ENCODE assay signal across 33 cellular contexts in the genomic region with DNA sequence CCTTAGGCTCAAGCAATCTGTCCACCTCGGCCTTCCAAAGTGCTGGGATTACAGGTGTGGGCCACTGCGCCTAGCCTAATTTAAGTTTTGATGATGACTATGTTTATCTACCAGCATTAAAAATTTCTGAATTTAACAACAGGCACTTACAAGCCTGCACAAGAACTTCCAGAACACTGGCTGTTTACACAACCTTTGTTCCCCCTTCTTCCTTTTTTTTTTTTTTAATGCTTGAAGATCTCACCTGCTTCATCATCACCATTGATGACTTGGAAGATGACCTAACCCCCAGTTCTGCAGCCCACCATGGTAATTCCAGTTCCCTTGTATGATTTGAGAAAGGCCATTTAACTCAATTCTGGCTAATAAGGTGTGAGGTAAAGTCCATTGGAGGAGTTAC.
"Had no signal": no experiment of that assay in that cellular context is flagged by ENCODE, and none has a peak within 500 bp of the region (broad histone marks: within the 10 kb centered on the region; RNA-seq: fewer than 3 reads in every experiment).

No MANE protein-coding gene starts in this region.

- ATAC-seq: activated CD8-positive, alpha-beta T cell treated with anti-CD3 and anti-CD28 coated beads for 36 hours; activated naive CD8-positive, alpha-beta T cell treated with anti-CD3 and anti-CD28 coated beads, Interleukin-2, amount 50 U/mL, for 24 hours; activated T-cell treated with anti-CD3 and anti-CD28 coated beads, Interleukin-2, amount 50 U/mL, for 4 hours; activated T-cell treated with anti-CD3 and anti-CD28 coated beads, Interleukin-2, amount 50 U/mL, for 72 hours; activated T-helper 17 cell treated with anti-CD3 and anti-CD28 coated beads, Interleukin-2, amount 50 U/mL, for 72 hours had no signal

- H3K27ac ChIP-seq: ascending aorta, VCaP had no signal

- H3K27me3 ChIP-seq: ascending aorta had no signal

- DNase-seq: activated B cell treated with CpG ODN at 0.5 μM for 24 hours; activated CD4-positive, alpha-beta memory T cell treated with anti-CD3 and anti-CD28 coated beads for 36 hours; activated CD4-positive, alpha-beta T cell treated with anti-CD3 and anti-CD28 coated beads for 4 hours; activated CD4-positive, alpha-beta T cell treated with anti-CD3 and anti-CD28 coated beads, Interleukin-2, amount 10 ng/mL, durations not matched to agents 24 days and 14 days; activated CD4-positive, alpha-beta T cell treated with anti-CD3 and anti-CD28 coated beads, Interleukin-2, amount 50 U/mL, for 1 hour; activated CD4-positive, alpha-beta T cell treated with anti-CD3 and anti-CD28 coated beads, Interleukin-2, amount 50 U/mL, for 4 hours; activated CD4-positive, CD25-positive, alpha-beta regulatory T cell treated with anti-CD3 and anti-CD28 coated beads, Interleukin-2, amount 50 U/mL, for 72 hours; activated CD8-positive, alpha-beta memory T cell treated with anti-CD3 and anti-CD28 coated beads, Interleukin-2, amount 50 U/mL, for 4 hours; activated CD8-positive, alpha-beta T cell treated with anti-CD3 and anti-CD28 coated beads for 36 hours; activated gamma-delta T cell; activated naive CD4-positive, alpha-beta T cell treated with anti-CD3 and anti-CD28 coated beads, Interleukin-2, amount 10 ng/mL, durations not matched to agents 7 days and 5 days; activated naive CD4-positive, alpha-beta T cell treated with Interleukin-2 at 50 U/mL for 16 hours; activated naive CD8-positive, alpha-beta T cell treated with anti-CD3 and anti-CD28 coated beads, Interleukin-2, amount 10 ng/mL, durations not matched to agents 7 days and 5 days; activated naive CD8-positive, alpha-beta T cell treated with anti-CD3 and anti-CD28 coated beads, Interleukin-2, amount 50 U/mL, for 24 hours; activated T-cell treated with anti-CD3 and anti-CD28 coated beads for 4 hours; activated T-cell treated with anti-CD3 and anti-CD28 coated beads, Interleukin-2, amount 50 U/mL, for 1 hour; activated T-cell treated with anti-CD3 and anti-CD28 coated beads, Interleukin-2, amount 50 U/mL, for 4 hours; activated T-cell treated with anti-CD3 and anti-CD28 coated beads, Interleukin-2, amount 50 U/mL, for 72 hours; amygdala; anterior cingulate cortex; central memory CD4-positive, alpha-beta T cell; T-helper 1 cell; T-helper 2 cell; T-helper 9 cell had no signal

- H3K4me1 ChIP-seq: ascending aorta had no signal

- H3K4me3 Mint-ChIP-seq: activated B cell treated with CpG ODN at 0.5 μM for 24 hours; activated CD4-positive, alpha-beta memory T cell treated with anti-CD3 and anti-CD28 coated beads for 36 hours; activated CD4-positive, alpha-beta T cell treated with anti-CD3 and anti-CD28 coated beads, Interleukin-2, amount 10 ng/mL, durations not matched to agents 24 days and 14 days; activated CD8-positive, alpha-beta T cell treated with anti-CD3 and anti-CD28 coated beads for 36 hours; activated naive CD4-positive, alpha-beta T cell treated with anti-CD3 and anti-CD28 coated beads, Interleukin-2, amount 10 ng/mL, durations not matched to agents 7 days and 5 days; activated naive CD4-positive, alpha-beta T cell treated with anti-CD3 and anti-CD28 coated beads, Interleukin-2, amount 50 U/mL, for 24 hours; activated naive CD8-positive, alpha-beta T cell; activated naive CD8-positive, alpha-beta T cell treated with anti-CD3 and anti-CD28 coated beads, Interleukin-2, amount 10 ng/mL, durations not matched to agents 7 days and 5 days; activated naive CD8-positive, alpha-beta T cell treated with anti-CD3 and anti-CD28 coated beads, Interleukin-2, amount 50 U/mL, for 24 hours; activated T-cell treated with anti-CD3 and anti-CD28 coated beads, Interleukin-2, amount 50 U/mL, for 4 hours; activated T-cell treated with anti-CD3 and anti-CD28 coated beads, Interleukin-2, amount 50 U/mL, for 72 hours; activated T-helper 1 cell treated with anti-CD3 and anti-CD28 coated beads, Interleukin-12 subunit alpha, Interleukin-12 subunit beta, Interleukin-2, Interleukin-4 antibody, amounts not matched to agents 30 ng/mL and 10 ng/mL and 1 ng/mL, durations not matched to agents 14 hours and 24 hours and 36 hours; activated T-helper 17 cell treated with anti-CD3 and anti-CD28 coated beads, Interleukin-2, amount 50 U/mL, for 72 hours; brain; T-helper 1 cell treated with Interleukin-12 subunit alpha and Interleukin-12 subunit beta and Interleukin-4 antibody, amounts not matched to agents 30 μg/mL and 1 μg/mL, for 36 hours; T-helper 2 cell treated with Interferon-gamma antibody and Interleukin-4, amounts not matched to agents 5 μg/mL and 100 μg/mL, for 36 hours had no signal

- H3K9me3 Mint-ChIP-seq: activated naive CD4-positive, alpha-beta T cell treated with anti-CD3 and anti-CD28 coated beads, Interleukin-2, amount 10 ng/mL, durations not matched to agents 7 days and 5 days; activated naive CD8-positive, alpha-beta T cell treated with anti-CD3 and anti-CD28 coated beads, Interleukin-2, amount 10 ng/mL, durations not matched to agents 7 days and 5 days; activated T-helper 1 cell treated with anti-CD3 and anti-CD28 coated beads, Interleukin-12 subunit alpha, Interleukin-12 subunit beta, Interleukin-2, Interleukin-4 antibody, amounts not matched to agents 30 ng/mL and 10 ng/mL and 1 ng/mL, durations not matched to agents 14 hours and 24 hours and 36 hours; T-helper 1 cell treated with Interleukin-12 subunit alpha and Interleukin-12 subunit beta and Interleukin-4 antibody, amounts not matched to agents 30 μg/mL and 1 μg/mL, for 36 hours had no signal

- H3K36me3 ChIP-seq: ascending aorta had no signal

- H3K27ac Mint-ChIP-seq: activated B cell treated with CpG ODN at 0.5 μM for 24 hours; activated CD4-positive, alpha-beta memory T cell treated with anti-CD3 and anti-CD28 coated beads for 36 hours; activated CD4-positive, alpha-beta T cell treated with anti-CD3 and anti-CD28 coated beads, Interleukin-2, amount 10 ng/mL, durations not matched to agents 24 days and 14 days; activated CD8-positive, alpha-beta T cell treated with anti-CD3 and anti-CD28 coated beads for 36 hours; activated naive CD4-positive, alpha-beta T cell treated with anti-CD3 and anti-CD28 coated beads, Interleukin-2, amount 10 ng/mL, durations not matched to agents 7 days and 5 days; activated naive CD4-positive, alpha-beta T cell treated with anti-CD3 and anti-CD28 coated beads, Interleukin-2, amount 50 U/mL, for 24 hours; activated naive CD8-positive, alpha-beta T cell; activated naive CD8-positive, alpha-beta T cell treated with anti-CD3 and anti-CD28 coated beads, Interleukin-2, amount 10 ng/mL, durations not matched to agents 7 days and 5 days; activated naive CD8-positive, alpha-beta T cell treated with anti-CD3 and anti-CD28 coated beads, Interleukin-2, amount 50 U/mL, for 24 hours; activated T-cell treated with anti-CD3 and anti-CD28 coated beads, Interleukin-2, amount 50 U/mL, for 72 hours; activated T-helper 1 cell treated with anti-CD3 and anti-CD28 coated beads, Interleukin-12 subunit alpha, Interleukin-12 subunit beta, Interleukin-2, Interleukin-4 antibody, amounts not matched to agents 30 ng/mL and 10 ng/mL and 1 ng/mL, durations not matched to agents 14 hours and 24 hours and 36 hours; activated T-helper 17 cell treated with anti-CD3 and anti-CD28 coated beads, Interleukin-2, amount 50 U/mL, for 72 hours; brain; T-helper 1 cell treated with Interleukin-12 subunit alpha and Interleukin-12 subunit beta and Interleukin-4 antibody, amounts not matched to agents 30 μg/mL and 1 μg/mL, for 36 hours; T-helper 2 cell treated with Interferon-gamma antibody and Interleukin-4, amounts not matched to agents 5 μg/mL and 100 μg/mL, for 36 hours had no signal

- H3K36me3 Mint-ChIP-seq: activated CD4-positive, alpha-beta memory T cell treated with anti-CD3 and anti-CD28 coated beads for 36 hours; activated naive CD4-positive, alpha-beta T cell treated with anti-CD3 and anti-CD28 coated beads, Interleukin-2, amount 10 ng/mL, durations not matched to agents 7 days and 5 days; activated naive CD8-positive, alpha-beta T cell; activated naive CD8-positive, alpha-beta T cell treated with anti-CD3 and anti-CD28 coated beads, Interleukin-2, amount 10 ng/mL, durations not matched to agents 7 days and 5 days; brain had no signal

- H3K4me1 Mint-ChIP-seq: activated B cell treated with CpG ODN at 0.5 μM for 24 hours; activated CD4-positive, alpha-beta T cell treated with anti-CD3 and anti-CD28 coated beads, Interleukin-2, amount 10 ng/mL, durations not matched to agents 24 days and 14 days; activated naive CD4-positive, alpha-beta T cell treated with anti-CD3 and anti-CD28 coated beads, Interleukin-2, amount 10 ng/mL, durations not matched to agents 7 days and 5 days; activated naive CD4-positive, alpha-beta T cell treated with anti-CD3 and anti-CD28 coated beads, Interleukin-2, amount 50 U/mL, for 24 hours; activated naive CD8-positive, alpha-beta T cell treated with anti-CD3 and anti-CD28 coated beads, Interleukin-2, amount 10 ng/mL, durations not matched to agents 7 days and 5 days; activated naive CD8-positive, alpha-beta T cell treated with anti-CD3 and anti-CD28 coated beads, Interleukin-2, amount 50 U/mL, for 24 hours; activated T-helper 17 cell treated with anti-CD3 and anti-CD28 coated beads, Interleukin-2, amount 50 U/mL, for 72 hours; brain had no signal

- H3K9me3 ChIP-seq: ascending aorta had no signal

- H3K4me3 ChIP-seq: ascending aorta had no signal
